In the genomic region with DNA sequence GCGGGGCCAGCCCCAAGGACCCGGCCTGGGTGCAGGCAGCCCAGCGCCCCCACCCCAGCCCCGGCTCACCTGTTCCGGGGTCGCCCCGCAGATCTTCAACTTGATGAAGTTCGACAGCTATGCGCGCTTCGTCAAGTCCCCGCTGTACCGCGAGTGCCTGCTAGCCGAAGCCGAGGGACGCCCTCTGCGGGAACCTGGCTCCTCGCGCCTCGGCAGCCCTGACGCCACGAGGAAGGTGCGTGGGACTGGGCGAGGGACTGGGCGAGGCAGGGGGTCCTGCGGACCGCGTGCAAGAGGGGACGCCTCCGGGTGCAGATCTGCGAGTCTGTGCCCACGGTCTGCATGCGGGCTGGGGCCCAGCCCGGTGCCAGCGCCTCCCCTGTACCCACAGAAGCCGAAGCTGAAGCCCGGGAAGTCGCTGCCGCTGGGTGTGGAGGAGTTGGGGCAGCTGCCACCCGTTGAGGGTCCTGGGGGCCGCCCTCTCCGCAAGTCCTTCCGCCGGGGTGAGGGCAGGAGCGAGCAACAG, we compare ENCODE assay signal across 10 cellular contexts. TPM values are rescaled to one million over a fixed set of nuclear protein-coding genes. Genes with fewer than 3 reads are reported as not detected.
DNase-seq lines count a peak whose midpoint lies in the region; ATAC-seq, FAIRE-seq and TF ChIP-seq lines count a peak whose summit lies in the region.
"Had no signal": no experiment of that assay in that cellular context is flagged by ENCODE, and none has a peak within 500 bp of the region (broad histone marks: within the 10 kb centered on the region; RNA-seq: fewer than 3 reads in every experiment).

No MANE protein-coding gene starts in this region.

- H3K79me1 ChIP-seq in mesendoderm (ENCODE audit: low read length), result no peaks in the 10 kb centered on the region

- no peak overlapping the region for H3K18ac ChIP-seq in mesendoderm (ENCODE audit: low read length)

- CTCF ChIA-PET in endothelial cell of umbilical vein (lab: Charles Lee), result interaction anchor here (1.0 to 3.9 kb wide), 11 partner anchors 9 to 130 kb away, joined by 3 to 19 read pairs (median 8); a partner anchor contains a TSS

- H3K27ac ChIP-seq in HUES64 (ENCODE audit: low read depth, low read length), result no peak overlapping the region
- H3K27ac ChIP-seq in endothelial cell of umbilical vein (ENCODE audit: insufficient read depth, low read depth, low read length), result no peak overlapping the region
- no peak overlapping the region for H3K27ac ChIP-seq in mesendoderm (ENCODE audit: low read depth, low read length)
- H3K27ac ChIP-seq in testis, result peak overlapping the region; percentile 90 to 91

- DNase-seq in endothelial cell of umbilical vein (ENCODE audit: low read depth, low spot score) (no peak), mesendoderm (no peak), testis (no peak), COLO668 (lab: John Stamatoyannopoulos, UW; ENCODE audit: unreplicated experiment) (no peak), NCI-H187 (lab: John Stamatoyannopoulos, UW) (no peak)
- DNase-seq in activated T-helper 1 cell treated with anti-CD3 and anti-CD28 coated beads, Interleukin-12 subunit alpha, Interleukin-12 subunit beta, Interleukin-2, Interleukin-4 antibody, amounts not matched to agents 30 ng/mL and 10 ng/mL and 1 ng/mL, durations not matched to agents 14 hours and 24 hours and 36 hours (ENCODE audit: low spot score), result no peak
- DNase-seq: NCI-H2107; stimulated activated CD4-positive, alpha-beta T cell treated with anti-CD3 and anti-CD28 coated beads, Interleukin-2, amount 100 ng/mL, for 24 hours had no signal

- no peak overlapping the region for H2AK5ac ChIP-seq in mesendoderm (ENCODE audit: low read length)

- dilution Hi-C loops in endothelial cell of umbilical vein (cut with MboI; ENCODE audit: extremely low pct_ligation_motif_present, low sequenced_read_pairs), result no loop called here

- BruUV-seq in endothelial cell of umbilical vein (replicated peaks; lab: Mats Ljungman, UMichigan), result no TSS peak

- H4K8ac ChIP-seq in mesendoderm (ENCODE audit: low read depth, low read length), result no peak overlapping the region

- H3K9me1 ChIP-seq in endothelial cell of umbilical vein (replicated peaks; ENCODE audit: control insufficient read depth, extremely low read depth, insufficient read depth, low read length), result no peaks in the 10 kb centered on the region

- H3K27me3 ChIP-seq in HUES64 (ENCODE audit: insufficient read depth, low read length), result peaks cover 20% of the 10 kb centered on the region
- no peaks in the 10 kb centered on the region for H3K27me3 ChIP-seq in endothelial cell of umbilical vein (ENCODE audit: control insufficient read depth in 2 of 2, insufficient read depth in 2 of 2, low read length in 2 of 2)
- H3K27me3 ChIP-seq in mesendoderm (ENCODE audit: insufficient read depth, low read length, poor library complexity), result no peaks in the 10 kb centered on the region
- no peaks in the 10 kb centered on the region for H3K27me3 ChIP-seq in testis

- intact Hi-C loops in endothelial cell of umbilical vein (cut with micrococcal nuclease), result loop anchor here (5.0 kb wide), 1 partner anchor 55 kb away; a partner anchor contains a TSS
- intact Hi-C loops in testis (cut with DNase I; ENCODE audit: low total_unique reads), result no loop called here
- intact Hi-C loops in activated T-helper 1 cell treated with anti-CD3 and anti-CD28 coated beads, Interleukin-12 subunit alpha, Interleukin-12 subunit beta, Interleukin-2, Interleukin-4 antibody, amounts not matched to agents 30 ng/mL and 10 ng/mL and 1 ng/mL, durations not matched to agents 14 hours and 24 hours and 36 hours (cut with micrococcal nuclease), result no loop called here

- H2BK5ac ChIP-seq in mesendoderm (ENCODE audit: low read length), result no peak overlapping the region

- TF ChIP-seq CTCF in endothelial cell of umbilical vein (IDR thresholded peaks at IDR 0.05; ENCODE audit: extremely low read depth in 1 of 2, insufficient read depth in 1 of 2, low read depth in 1 of 2, low read length in 2 of 2), result no peak
- TF ChIP-seq CTCF in testis (IDR thresholded peaks at IDR 0.05), result no peak

- H3K4me1 Mint-ChIP-seq in activated T-helper 1 cell treated with anti-CD3 and anti-CD28 coated beads, Interleukin-12 subunit alpha, Interleukin-12 subunit beta, Interleukin-2, Interleukin-4 antibody, amounts not matched to agents 30 ng/mL and 10 ng/mL and 1 ng/mL, durations not matched to agents 14 hours and 24 hours and 36 hours (ENCODE audit: low read depth), result peaks cover 61% of the 10 kb centered on the region

- TF ChIP-seq POLR2A in endothelial cell of umbilical vein (IDR thresholded peaks at IDR 0.05; ENCODE audit: low read depth, low read length) (no peak), testis (IDR thresholded peaks at IDR 0.05) (no peak)

- POLR2A ChIA-PET in endothelial cell of umbilical vein (lab: Charles Lee), result interaction anchor here (0.6 to 1.3 kb wide), 6 partner anchors 9 to 130 kb away, joined by 3 to 5 read pairs (median 3); a partner anchor contains a TSS

- no peak overlapping the region for H4K5ac ChIP-seq in mesendoderm (ENCODE audit: low read length)

- H3K4me3 ChIP-seq in HUES64 (ENCODE audit: low read length) (peak overlapping the region; percentile 73), endothelial cell of umbilical vein (replicated peaks in 1 of 3; ENCODE audit: insufficient read depth in 1 of 3, low read depth in 1 of 3, low read length in 3 of 3) (peak overlapping the region in 1 of 3 experiments; percentile 37), mesendoderm (ENCODE audit: low read length) (peak overlapping the region; percentile 24), testis (peak overlapping the region; percentile 49 to 62)

- no peak overlapping the region for H3K4me2 ChIP-seq in endothelial cell of umbilical vein (ENCODE audit: insufficient read depth, low read length)
- H3K4me2 ChIP-seq in mesendoderm (ENCODE audit: low read length), result peak overlapping the region; percentile 60

- H2BK15ac ChIP-seq in mesendoderm (replicated peaks; ENCODE audit: low read depth), result no peak overlapping the region

- no peaks in the 10 kb centered on the region for H3K9me3 Mint-ChIP-seq in activated T-helper 1 cell treated with anti-CD3 and anti-CD28 coated beads, Interleukin-12 subunit alpha, Interleukin-12 subunit beta, Interleukin-2, Interleukin-4 antibody, amounts not matched to agents 30 ng/mL and 10 ng/mL and 1 ng/mL, durations not matched to agents 14 hours and 24 hours and 36 hours

- H3K36me3 ChIP-seq in HUES64 (ENCODE audit: insufficient read depth, low read length) (no peaks in the 10 kb centered on the region), endothelial cell of umbilical vein (ENCODE audit: control insufficient read depth in 2 of 2, extremely low read depth in 1 of 2, insufficient read depth in 2 of 2, low read length in 2 of 2) (no peaks in the 10 kb centered on the region), mesendoderm (ENCODE audit: control insufficient read depth, insufficient read depth, low read length) (no peaks in the 10 kb centered on the region), testis (ENCODE audit: low read depth, missing control alignments) (no peaks in the 10 kb centered on the region)

- H3K9me3 ChIP-seq in HUES64 (ENCODE audit: insufficient read depth, low read depth, low read length) (no peaks in the 10 kb centered on the region), endothelial cell of umbilical vein (replicated peaks; ENCODE audit: control insufficient read depth, insufficient read depth, low read length) (no peaks in the 10 kb centered on the region), testis (no peaks in the 10 kb centered on the region)

- H3K36me3 Mint-ChIP-seq in activated T-helper 1 cell treated with anti-CD3 and anti-CD28 coated beads, Interleukin-12 subunit alpha, Interleukin-12 subunit beta, Interleukin-2, Interleukin-4 antibody, amounts not matched to agents 30 ng/mL and 10 ng/mL and 1 ng/mL, durations not matched to agents 14 hours and 24 hours and 36 hours (ENCODE audit: low read depth), result peaks cover 25% of the 10 kb centered on the region

- no peaks in the 10 kb centered on the region for H3K79me2 ChIP-seq in endothelial cell of umbilical vein (ENCODE audit: control insufficient read depth, insufficient read depth, low read length)
- H3K79me2 ChIP-seq in mesendoderm (ENCODE audit: control insufficient read depth, insufficient read depth, low read length), result no peaks in the 10 kb centered on the region

- H3K23ac ChIP-seq in mesendoderm (ENCODE audit: low read length), result no peak overlapping the region

- no peak overlapping the region for H2BK120ac ChIP-seq in mesendoderm (ENCODE audit: low read depth, low read length)

- no peak for FAIRE-seq in endothelial cell of umbilical vein (lab: Jason Lieb, UNC)

- peak overlapping the region; percentile 36 for H2AFZ ChIP-seq in endothelial cell of umbilical vein (ENCODE audit: low read depth, low read length)

- peak overlapping the region; percentile 48; the same call in 1 of the 2 replicates for H3K9ac ChIP-seq in HUES64 (ENCODE audit: low read depth, low read length)
- H3K9ac ChIP-seq in endothelial cell of umbilical vein (replicated peaks; ENCODE audit: extremely low read depth, insufficient read depth, low read length), result no peak overlapping the region
- H3K9ac ChIP-seq in mesendoderm (ENCODE audit: low read length), result peak overlapping the region; percentile 62

- H3K4me3 Mint-ChIP-seq in activated T-helper 1 cell treated with anti-CD3 and anti-CD28 coated beads, Interleukin-12 subunit alpha, Interleukin-12 subunit beta, Interleukin-2, Interleukin-4 antibody, amounts not matched to agents 30 ng/mL and 10 ng/mL and 1 ng/mL, durations not matched to agents 14 hours and 24 hours and 36 hours, result no peak overlapping the region

- no peak overlapping the region for H3K4ac ChIP-seq in mesendoderm (ENCODE audit: low read depth, low read length)

- no peaks in the 10 kb centered on the region for H4K20me1 ChIP-seq in endothelial cell of umbilical vein (replicated peaks; ENCODE audit: control insufficient read depth, extremely low read depth, insufficient read depth, low read length)

- peaks cover 2% of the 10 kb centered on the region for H3K27me3 Mint-ChIP-seq in activated T-helper 1 cell treated with anti-CD3 and anti-CD28 coated beads, Interleukin-12 subunit alpha, Interleukin-12 subunit beta, Interleukin-2, Interleukin-4 antibody, amounts not matched to agents 30 ng/mL and 10 ng/mL and 1 ng/mL, durations not matched to agents 14 hours and 24 hours and 36 hours (ENCODE audit: insufficient read depth)

- WGBS in HUES64, result 35% methylated on average over 46 of the region's 46 CpGs
- WGBS in mesendoderm (ENCODE audit: extremely low coverage, insufficient coverage, low lambda C conversion rate), result no CpG with 5 or more reads among the region's 46 CpGs
- WGBS in testis, 2 donors, result 32% methylated on average over 42 of the region's 46 CpGs; no CpG with 5 or more reads in 1 of the 2 donors

- H3K4me1 ChIP-seq in HUES64 (ENCODE audit: insufficient read depth, low read length) (peaks cover 12% of the 10 kb centered on the region), endothelial cell of umbilical vein (ENCODE audit: control insufficient read depth, extremely low read depth, insufficient read depth, low read length) (peaks cover 28% of the 10 kb centered on the region), mesendoderm (ENCODE audit: control insufficient read depth, low read depth, low read length) (peaks cover 12% of the 10 kb centered on the region), testis (peaks cover 22% of the 10 kb centered on the region)

- ATAC-seq in GM19397 (IDR thresholded peaks at IDR 0.05; ENCODE audit: unreplicated experiment), result no peak

- H3K27ac Mint-ChIP-seq in activated T-helper 1 cell treated with anti-CD3 and anti-CD28 coated beads, Interleukin-12 subunit alpha, Interleukin-12 subunit beta, Interleukin-2, Interleukin-4 antibody, amounts not matched to agents 30 ng/mL and 10 ng/mL and 1 ng/mL, durations not matched to agents 14 hours and 24 hours and 36 hours, result no peak overlapping the region

- H3K56ac ChIP-seq in mesendoderm (ENCODE audit: low read length), result peak overlapping the region; percentile 81

RNA-seq across cellular contexts. Expression of a gene that starts 9.7 kb away (rescaled TPM):
- 10.9 TPM for polyA plus RNA-seq in HUES64 (2013, experiment 1 of 2)
- 13.5 TPM for polyA plus RNA-seq in HUES64 (2013, experiment 2 of 2)
- total RNA-seq in endothelial cell of umbilical vein (4.3 and 4.8 TPM in 2 replicates), testis (10 to 100 TPM; 39.2 to 40.5 TPM)
- polyA plus RNA-seq in endothelial cell of umbilical vein (7.3 and 9.9 TPM in 2 replicates), testis (ENCODE audit: insufficient read depth, low read depth, low replicate concordance) (25.3 TPM)
- polyA plus RNA-seq in endothelial cell of umbilical vein (2011; cell fraction: cytosol; rRNA removed), result 5.6 and 7.6 TPM in 2 replicates
- polyA plus RNA-seq in endothelial cell of umbilical vein (2011; cell fraction: nucleus; rRNA removed), result 8.4 and 11.2 TPM in 2 replicates
- polyA plus RNA-seq in endothelial cell of umbilical vein (2012), result 5.1 and 7.5 TPM in 2 replicates
- 4.1 and 4.2 TPM in 2 replicates for polyA minus RNA-seq in endothelial cell of umbilical vein
- polyA minus RNA-seq in endothelial cell of umbilical vein (2011; cell fraction: cytosol; rRNA and poly(A)+ RNA removed), result 1.6 TPM
- polyA minus RNA-seq in endothelial cell of umbilical vein (2011; cell fraction: nucleus; rRNA and poly(A)+ RNA removed), result 2.2 and 3.8 TPM in 2 replicates
- polyA plus RNA-seq in mesendoderm (2013, experiment 1 of 2), result 8.6 TPM
- 8.8 TPM for polyA plus RNA-seq in mesendoderm (2013, experiment 2 of 2)
- 37.8 and 41.3 TPM in 2 replicates for total RNA-seq in activated T-helper 1 cell treated with anti-CD3 and anti-CD28 coated beads, Interleukin-12 subunit alpha, Interleukin-12 subunit beta, Interleukin-2, Interleukin-4 antibody, amounts not matched to agents 30 ng/mL and 10 ng/mL and 1 ng/mL, durations not matched to agents 14 hours and 24 hours and 36 hours

RNA-seq across cellular contexts. Expression of a gene that starts 15.9 kb away (rescaled TPM):
- polyA plus RNA-seq in HUES64 (2013, experiment 1 of 2), result 124 TPM
- polyA plus RNA-seq in HUES64 (2013, experiment 2 of 2), result 117 TPM
- total RNA-seq in endothelial cell of umbilical vein (151 and 160 TPM in 2 replicates), testis (100 to 1,000 TPM; 355 TPM)
- polyA plus RNA-seq in endothelial cell of umbilical vein (370 and 475 TPM in 2 replicates), testis (ENCODE audit: insufficient read depth, low read depth, low replicate concordance) (254 TPM)
- 338 and 363 TPM in 2 replicates for polyA plus RNA-seq in endothelial cell of umbilical vein (2011; cell fraction: cytosol; rRNA removed)
- polyA plus RNA-seq in endothelial cell of umbilical vein (2011; cell fraction: nucleus; rRNA removed), result 205 and 244 TPM in 2 replicates
- polyA plus RNA-seq in endothelial cell of umbilical vein (2012), result 154 and 161 TPM in 2 replicates
- polyA minus RNA-seq in endothelial cell of umbilical vein, result 316 and 343 TPM in 2 replicates
- polyA minus RNA-seq in endothelial cell of umbilical vein (2011; cell fraction: cytosol; rRNA and poly(A)+ RNA removed), result 192 TPM
- polyA minus RNA-seq in endothelial cell of umbilical vein (2011; cell fraction: nucleus; rRNA and poly(A)+ RNA removed), result 84.3 and 117 TPM in 2 replicates
- polyA plus RNA-seq in mesendoderm (2013, experiment 1 of 2), result 179 TPM
- 188 TPM for polyA plus RNA-seq in mesendoderm (2013, experiment 2 of 2)
- 108 and 118 TPM in 2 replicates for total RNA-seq in activated T-helper 1 cell treated with anti-CD3 and anti-CD28 coated beads, Interleukin-12 subunit alpha, Interleukin-12 subunit beta, Interleukin-2, Interleukin-4 antibody, amounts not matched to agents 30 ng/mL and 10 ng/mL and 1 ng/mL, durations not matched to agents 14 hours and 24 hours and 36 hours

RNA-seq across cellular contexts. Expression of a gene that starts 16.8 kb away (rescaled TPM):
- not detected for polyA plus RNA-seq in HUES64 (2013, experiment 1 of 2)
- not detected for polyA plus RNA-seq in HUES64 (2013, experiment 2 of 2)
- total RNA-seq in endothelial cell of umbilical vein, result not detected in 2 replicates
- not detected in 2 replicates for polyA plus RNA-seq in endothelial cell of umbilical vein
- not detected in 2 replicates for polyA plus RNA-seq in endothelial cell of umbilical vein (2011; cell fraction: cytosol; rRNA removed)
- polyA plus RNA-seq in endothelial cell of umbilical vein (2011; cell fraction: nucleus; rRNA removed), result not detected in 2 replicates
- not detected in 2 replicates for polyA plus RNA-seq in endothelial cell of umbilical vein (2012)
- polyA minus RNA-seq in endothelial cell of umbilical vein, result not detected in 2 replicates
- not detected for polyA minus RNA-seq in endothelial cell of umbilical vein (2011; cell fraction: cytosol; rRNA and poly(A)+ RNA removed)
- polyA minus RNA-seq in endothelial cell of umbilical vein (2011; cell fraction: nucleus; rRNA and poly(A)+ RNA removed), result not detected in 2 replicates
- not detected for polyA plus RNA-seq in mesendoderm (2013, experiment 1 of 2)
- polyA plus RNA-seq in mesendoderm (2013, experiment 2 of 2), result not detected
- total RNA-seq in testis, result under 1 TPM in 1 of 2 donors, not detected in 1; 0.19 TPM
- not detected for polyA plus RNA-seq in testis (ENCODE audit: insufficient read depth, low read depth, low replicate concordance)
- 0.26 TPM in 1 of 2 replicates, not detected in the other for total RNA-seq in activated T-helper 1 cell treated with anti-CD3 and anti-CD28 coated beads, Interleukin-12 subunit alpha, Interleukin-12 subunit beta, Interleukin-2, Interleukin-4 antibody, amounts not matched to agents 30 ng/mL and 10 ng/mL and 1 ng/mL, durations not matched to agents 14 hours and 24 hours and 36 hours

RNA-seq across cellular contexts. Expression of a gene that starts 33.1 kb away (rescaled TPM):
- polyA plus RNA-seq in HUES64 (2013, experiment 1 of 2), result not detected
- polyA plus RNA-seq in HUES64 (2013, experiment 2 of 2), result not detected
- total RNA-seq in endothelial cell of umbilical vein, result not detected in 2 replicates
- not detected in 2 replicates for polyA plus RNA-seq in endothelial cell of umbilical vein
- not detected in 2 replicates for polyA plus RNA-seq in endothelial cell of umbilical vein (2011; cell fraction: cytosol; rRNA removed)
- not detected in 2 replicates for polyA plus RNA-seq in endothelial cell of umbilical vein (2011; cell fraction: nucleus; rRNA removed)
- not detected in 2 replicates for polyA plus RNA-seq in endothelial cell of umbilical vein (2012)
- not detected in 2 replicates for polyA minus RNA-seq in endothelial cell of umbilical vein
- polyA minus RNA-seq in endothelial cell of umbilical vein (2011; cell fraction: cytosol; rRNA and poly(A)+ RNA removed), result not detected
- not detected in 2 replicates for polyA minus RNA-seq in endothelial cell of umbilical vein (2011; cell fraction: nucleus; rRNA and poly(A)+ RNA removed)
- polyA plus RNA-seq in mesendoderm (2013, experiment 1 of 2), result not detected
- not detected for polyA plus RNA-seq in mesendoderm (2013, experiment 2 of 2)
- total RNA-seq in testis, result 10 to 100 TPM; 27.5 to 45.7 TPM
- 7.4 TPM for polyA plus RNA-seq in testis (ENCODE audit: insufficient read depth, low read depth, low replicate concordance)
- not detected in 2 replicates for total RNA-seq in activated T-helper 1 cell treated with anti-CD3 and anti-CD28 coated beads, Interleukin-12 subunit alpha, Interleukin-12 subunit beta, Interleukin-2, Interleukin-4 antibody, amounts not matched to agents 30 ng/mL and 10 ng/mL and 1 ng/mL, durations not matched to agents 14 hours and 24 hours and 36 hours

RNA-seq across cellular contexts. Expression of a gene that starts 42.0 kb away (rescaled TPM):
- polyA plus RNA-seq in HUES64 (2013, experiment 1 of 2), result 0.60 TPM
- 1.4 TPM for polyA plus RNA-seq in HUES64 (2013, experiment 2 of 2)
- 1.00 and 1.4 TPM in 2 replicates for total RNA-seq in endothelial cell of umbilical vein
- polyA plus RNA-seq in endothelial cell of umbilical vein, result 1.4 and 2.7 TPM in 2 replicates
- 0.66 and 1.1 TPM in 2 replicates for polyA plus RNA-seq in endothelial cell of umbilical vein (2011; cell fraction: cytosol; rRNA removed)
- polyA plus RNA-seq in endothelial cell of umbilical vein (2011; cell fraction: nucleus; rRNA removed), result 0.73 and 0.96 TPM in 2 replicates
- polyA plus RNA-seq in endothelial cell of umbilical vein (2012), result 1.6 and 1.7 TPM in 2 replicates
- polyA minus RNA-seq in endothelial cell of umbilical vein, result 0.24 and 0.57 TPM in 2 replicates
- polyA minus RNA-seq in endothelial cell of umbilical vein (2011; cell fraction: cytosol; rRNA and poly(A)+ RNA removed), result 7.9 TPM
- polyA minus RNA-seq in endothelial cell of umbilical vein (2011; cell fraction: nucleus; rRNA and poly(A)+ RNA removed), result 0.29 TPM in 1 of 2 replicates, not detected in the other
- polyA plus RNA-seq in mesendoderm (2013, experiment 1 of 2), result 0.24 TPM
- polyA plus RNA-seq in mesendoderm (2013, experiment 2 of 2), result 0.25 TPM
- 1 to 10 TPM; 5.3 to 5.8 TPM for total RNA-seq in testis
- polyA plus RNA-seq in testis (ENCODE audit: insufficient read depth, low read depth, low replicate concordance), result 4.9 TPM
- 1.3 and 2.2 TPM in 2 replicates for total RNA-seq in activated T-helper 1 cell treated with anti-CD3 and anti-CD28 coated beads, Interleukin-12 subunit alpha, Interleukin-12 subunit beta, Interleukin-2, Interleukin-4 antibody, amounts not matched to agents 30 ng/mL and 10 ng/mL and 1 ng/mL, durations not matched to agents 14 hours and 24 hours and 36 hours

Comparison
In these comparisons a context has a peak if more than half of its experiments do, and no peak if none do; other contexts are left out.
1. H3K27ac ChIP-seq: peak in testis (2 of 2); none in HUES64 (single experiment), endothelial cell of umbilical vein (single experiment) and mesendoderm (single experiment).